In the genomic region with DNA sequence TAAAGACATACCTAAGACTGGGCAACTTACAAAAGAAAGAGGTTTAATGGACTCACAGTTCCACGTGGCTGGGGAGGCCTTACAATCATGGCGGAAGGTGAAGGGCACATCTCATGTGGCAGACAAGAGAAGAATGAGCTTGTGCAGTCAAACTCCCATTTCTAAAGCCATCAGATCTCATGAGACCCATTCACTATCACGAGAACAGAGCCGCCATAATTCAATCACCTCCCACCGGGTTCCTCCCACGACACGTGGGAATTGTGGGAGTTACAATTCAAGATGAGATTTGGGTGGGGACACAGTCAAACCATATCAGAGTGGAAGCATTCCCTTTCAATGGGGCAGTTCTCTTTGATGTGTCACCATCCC, we compare ENCODE assay signal across 8 cellular contexts. TPM values are rescaled to one million over a fixed set of nuclear protein-coding genes. Genes with fewer than 3 reads are reported as not detected.
DNase-seq lines count a peak whose midpoint lies in the region; ATAC-seq and TF ChIP-seq lines count a peak whose summit lies in the region.
"Not testable (repeated sequence)": the region's sequence is repeated elsewhere in the genome, so short reads cannot be mapped to it uniquely, and the experiment has no call there.

No MANE protein-coding gene starts in this region.

- CTCF ChIA-PET in activated CD8-positive, alpha-beta T cell treated with anti-CD3 and anti-CD28 coated beads for 36 hours (lab: Charles Lee) = interaction anchor here (1.0 to 4.9 kb wide), 8 partner anchors 14 to 156 kb away, joined by 3 to 25 read pairs (median 6); a partner anchor contains a TSS

- H3K4me1 ChIP-seq in BLaER1 = peaks cover 32% of the 10 kb centered on the region
- peaks cover 55% of the 10 kb centered on the region for H3K4me1 ChIP-seq in DOHH2 (ENCODE audit: control insufficient read depth, low read length)
- peaks cover 51% of the 10 kb centered on the region for H3K4me1 ChIP-seq in OCI-LY1 (ENCODE audit: insufficient read depth, low read length, severe bottlenecking)
- H3K4me1 ChIP-seq in neutrophil (ENCODE audit: control insufficient read depth in 1 of 2, insufficient read depth in 1 of 2, low read depth in 1 of 2, low read length in 1 of 2) = peaks cover 18 to 27% of the 10 kb centered on the region in 2 experiments

- not testable (repeated sequence) for H3K4me3 Mint-ChIP-seq in activated CD8-positive, alpha-beta T cell treated with anti-CD3 and anti-CD28 coated beads for 36 hours; dendritic cell treated with granulocyte-macrophage colony-stimulating factor and Interleukin-4, amounts not matched to agents 40 ng/mL and 50 ng/mL, for 4 days
- H3K4me3 Mint-ChIP-seq in activated naive CD4-positive, alpha-beta T cell treated with anti-CD3 and anti-CD28 coated beads, Interleukin-2, amount 50 U/mL, for 24 hours = peak overlapping the region; percentile 68

- H3K4me1 Mint-ChIP-seq in activated CD8-positive, alpha-beta T cell treated with anti-CD3 and anti-CD28 coated beads for 36 hours (ENCODE audit: low read depth) = peaks cover 63% of the 10 kb centered on the region
- H3K4me1 Mint-ChIP-seq in activated naive CD4-positive, alpha-beta T cell treated with anti-CD3 and anti-CD28 coated beads, Interleukin-2, amount 50 U/mL, for 24 hours = peaks cover 80% of the 10 kb centered on the region
- peaks cover 56% of the 10 kb centered on the region for H3K4me1 Mint-ChIP-seq in dendritic cell treated with granulocyte-macrophage colony-stimulating factor and Interleukin-4, amounts not matched to agents 40 ng/mL and 50 ng/mL, for 4 days (ENCODE audit: low read depth)

- H2AFZ ChIP-seq in OCI-LY1 (ENCODE audit: low read length) = not testable (repeated sequence)

- not testable (repeated sequence) for TF ChIP-seq CTCF in DOHH2 (IDR thresholded peaks at IDR 0.05; ENCODE audit: low read depth, low read length, poor library complexity, severe bottlenecking); OCI-LY1 (IDR thresholded peaks at IDR 0.05; ENCODE audit: low read length); activated CD8-positive, alpha-beta T cell treated with anti-CD3 and anti-CD28 coated beads for 36 hours (IDR thresholded peaks at IDR 0.05); neutrophil (IDR thresholded peaks at IDR 0.05)

- POLR2A ChIA-PET in activated CD8-positive, alpha-beta T cell treated with anti-CD3 and anti-CD28 coated beads for 36 hours (lab: Charles Lee) = interaction anchor here (1.1 to 4.8 kb wide), 7 partner anchors 9 to 40 kb away, joined by 3 to 51 read pairs (median 5); a partner anchor contains a TSS

- H3K36me3 ChIP-seq in BLaER1 = peaks cover 78% of the 10 kb centered on the region
- peaks cover 27% of the 10 kb centered on the region for H3K36me3 ChIP-seq in DOHH2 (ENCODE audit: control insufficient read depth, low read length)
- not testable (repeated sequence) for H3K36me3 ChIP-seq in OCI-LY1 (ENCODE audit: insufficient read depth, low read length)
- peaks cover 13% of the 10 kb centered on the region for H3K36me3 ChIP-seq in neutrophil

- H3K9me3 ChIP-seq in BLaER1 = peaks cover 17% of the 10 kb centered on the region
- H3K9me3 ChIP-seq in DOHH2 (ENCODE audit: control insufficient read depth, insufficient read depth, low read length); OCI-LY1 (ENCODE audit: low read length); neutrophil: not testable (repeated sequence)

- H3K27ac ChIP-seq in BLaER1 = not testable (repeated sequence)
- H3K27ac ChIP-seq in DOHH2 (ENCODE audit: low read depth, low read length) = peak overlapping the region; percentile 95
- peak overlapping the region; percentile 98 for H3K27ac ChIP-seq in OCI-LY1 (ENCODE audit: low read depth, low read length, poor library complexity, severe bottlenecking)
- peak overlapping the region; percentile 88 for H3K27ac ChIP-seq in neutrophil

- H3F3A ChIP-seq in DOHH2 (ENCODE audit: control insufficient read depth, insufficient read depth) = peaks cover 27% of the 10 kb centered on the region
- H3F3A ChIP-seq in OCI-LY1 (ENCODE audit: insufficient read depth, low read length) = not testable (repeated sequence)

- H3K4me2 ChIP-seq in BLaER1 = peak overlapping the region; percentile 85
- peak overlapping the region; percentile 93 for H3K4me2 ChIP-seq in DOHH2 (ENCODE audit: low read length)
- H3K4me2 ChIP-seq in OCI-LY1 (ENCODE audit: low read length) = peak overlapping the region; percentile 76

- H3K4me3 ChIP-seq in BLaER1; neutrophil (ENCODE audit: low read depth in 1 of 2, low read length in 1 of 2): not testable (repeated sequence)
- H3K4me3 ChIP-seq in DOHH2 (ENCODE audit: low read length) (peak overlapping the region; percentile 73), OCI-LY1 (ENCODE audit: low read depth, low read length, poor library complexity, severe bottlenecking) (peak overlapping the region; percentile 44)

- H3K9me2 ChIP-seq in DOHH2 (replicated peaks; ENCODE audit: control insufficient read depth, low read length); OCI-LY1 (ENCODE audit: low read depth, low read length): not testable (repeated sequence)

- intact Hi-C loops in activated CD8-positive, alpha-beta T cell treated with anti-CD3 and anti-CD28 coated beads for 36 hours (cut with micrococcal nuclease) = loop anchor here (5.0 kb wide), 1 partner anchor 38 kb away; a partner anchor contains a TSS
- intact Hi-C loops in dendritic cell treated with granulocyte-macrophage colony-stimulating factor and Interleukin-4, amounts not matched to agents 40 ng/mL and 50 ng/mL, for 4 days (cut with micrococcal nuclease) = not testable (repeated sequence)

- not testable (repeated sequence) for H3K27me3 ChIP-seq in BLaER1; DOHH2 (ENCODE audit: control insufficient read depth, low read length); OCI-LY1 (ENCODE audit: insufficient read depth, low read length); neutrophil

- H3K9ac ChIP-seq in BLaER1 = 0 out of 2 replicates have a peak overlapping the region, but pooled peaks have one; percentile 44
- H3K9ac ChIP-seq in OCI-LY1 (ENCODE audit: low read length) = peak overlapping the region; percentile 65; the same call in 1 of the 2 replicates

- peaks cover 97% of the 10 kb centered on the region for H4K20me1 ChIP-seq in BLaER1
- H4K20me1 ChIP-seq in DOHH2 (ENCODE audit: control insufficient read depth, insufficient read depth, low read depth, low read length); OCI-LY1 (ENCODE audit: insufficient read depth, low read length): not testable (repeated sequence)

- peak overlapping the region; percentile 84 for H3K27ac Mint-ChIP-seq in activated CD8-positive, alpha-beta T cell treated with anti-CD3 and anti-CD28 coated beads for 36 hours
- not testable (repeated sequence) for H3K27ac Mint-ChIP-seq in activated naive CD4-positive, alpha-beta T cell treated with anti-CD3 and anti-CD28 coated beads, Interleukin-2, amount 50 U/mL, for 24 hours
- H3K27ac Mint-ChIP-seq in dendritic cell treated with granulocyte-macrophage colony-stimulating factor and Interleukin-4, amounts not matched to agents 40 ng/mL and 50 ng/mL, for 4 days = peak overlapping the region; percentile 63

- not testable (repeated sequence) for H3K27me3 Mint-ChIP-seq in activated CD8-positive, alpha-beta T cell treated with anti-CD3 and anti-CD28 coated beads for 36 hours; activated naive CD4-positive, alpha-beta T cell treated with anti-CD3 and anti-CD28 coated beads, Interleukin-2, amount 50 U/mL, for 24 hours; dendritic cell treated with granulocyte-macrophage colony-stimulating factor and Interleukin-4, amounts not matched to agents 40 ng/mL and 50 ng/mL, for 4 days

- H3K79me2 ChIP-seq in DOHH2 (ENCODE audit: control insufficient read depth, low read length) = peaks cover 56% of the 10 kb centered on the region
- H3K79me2 ChIP-seq in OCI-LY1 (ENCODE audit: insufficient read depth, low read length) = not testable (repeated sequence)

- DNase-seq in activated CD8-positive, alpha-beta T cell treated with anti-CD3 and anti-CD28 coated beads for 36 hours = not testable (repeated sequence)

- peaks cover 31% of the 10 kb centered on the region for H3K36me3 Mint-ChIP-seq in activated CD8-positive, alpha-beta T cell treated with anti-CD3 and anti-CD28 coated beads for 36 hours (ENCODE audit: low read depth)
- peaks cover 14% of the 10 kb centered on the region for H3K36me3 Mint-ChIP-seq in activated naive CD4-positive, alpha-beta T cell treated with anti-CD3 and anti-CD28 coated beads, Interleukin-2, amount 50 U/mL, for 24 hours
- peaks cover 80% of the 10 kb centered on the region for H3K36me3 Mint-ChIP-seq in dendritic cell treated with granulocyte-macrophage colony-stimulating factor and Interleukin-4, amounts not matched to agents 40 ng/mL and 50 ng/mL, for 4 days (ENCODE audit: low read depth)

- not testable (repeated sequence) for H3K9me3 Mint-ChIP-seq in activated CD8-positive, alpha-beta T cell treated with anti-CD3 and anti-CD28 coated beads for 36 hours; activated naive CD4-positive, alpha-beta T cell treated with anti-CD3 and anti-CD28 coated beads, Interleukin-2, amount 50 U/mL, for 24 hours; dendritic cell treated with granulocyte-macrophage colony-stimulating factor and Interleukin-4, amounts not matched to agents 40 ng/mL and 50 ng/mL, for 4 days

- ATAC-seq in HG02870 (IDR thresholded peaks at IDR 0.05; ENCODE audit: unreplicated experiment) = peak; percentile 5
- not testable (repeated sequence) for ATAC-seq in activated CD8-positive, alpha-beta T cell treated with anti-CD3 and anti-CD28 coated beads for 36 hours

RNA-seq across cellular contexts. Expression of a gene that starts 39.7 kb away (rescaled TPM):
- 10 to 100 TPM; 38.6 to 40.2 TPM for total RNA-seq in activated CD8-positive, alpha-beta T cell treated with anti-CD3 and anti-CD28 coated beads for 36 hours
